Comparison of ENCODE assay signal across 8 cellular contexts in genomic region chr1:192445849-192446489, GRCh38.
DNase-seq lines count a peak whose midpoint lies in the region; ATAC-seq and TF ChIP-seq lines count a peak whose summit lies in the region.

No MANE protein-coding gene starts in this region.

- no peaks in the 10 kb centered on the region for H3K4me1 ChIP-seq in Peyer's patch

- no peaks in the 10 kb centered on the region for H3K36me3 ChIP-seq in Peyer's patch

- peak; percentile 69 to 93 (median 86) for TF ChIP-seq CTCF in Peyer's patch (IDR thresholded peaks at IDR 0.05)

- no peaks in the 10 kb centered on the region for H3K9me3 ChIP-seq in Peyer's patch

- intact Hi-C loops in head of caudate nucleus (cut with DNase I) = no loop called here

- H3K27me3 ChIP-seq in Peyer's patch = no peaks in the 10 kb centered on the region

- H3K4me3 ChIP-seq in Peyer's patch = no peak overlapping the region

- ATAC-seq in GM18519 (IDR thresholded peaks at IDR 0.05; ENCODE audit: low FRiP score, unreplicated experiment) (peak; percentile 65), HG03457 (IDR thresholded peaks at IDR 0.05; ENCODE audit: unreplicated experiment) (peak; percentile 58)

- DNase-seq in AG08395 (ENCODE audit: low spot score) = peak; percentile 49
- DNase-seq in Peyer's patch = peak in 2 of 3 donors; percentile 41 to 74
- peak; percentile 76 for DNase-seq in activated effector memory CD4-positive, alpha-beta T cell treated with anti-CD3 and anti-CD28 coated beads, Interleukin-2, amount 50 U/mL, for 16 hours
- DNase-seq in head of caudate nucleus = peak in 36 of 42 donors; percentile 6 to 90 (median 66)
- peak; percentile 31 for DNase-seq in smooth muscle cell of the brain vasculature (ENCODE audit: low read depth, low spot score)
- DNase-seq in cortex of kidney (lab: John Stamatoyannopoulos, UW) = no peak

- no peak for TF ChIP-seq POLR2A in Peyer's patch (IDR thresholded peaks at IDR 0.05)

- no peak overlapping the region for H3K27ac ChIP-seq in Peyer's patch
